In genomic region chr13:110012102-110012739, GRCh38 we compare ENCODE assay signal across 1 cellular context.
A peak's percentile ranks its signal among the peaks of the same experiment; 100 is the strongest.
TF ChIP-seq lines count a peak whose summit lies in the region.

No MANE protein-coding gene starts in this region.

TF ChIP-seq in IMR-90, 13 proteins besides CTCF, POLR2A, EP300 and RAD21:
- TF ChIP-seq SMC3 (IDR thresholded peaks at IDR 0.05; ENCODE audit: low read depth, low read length) (no peak), BHLHE40 (IDR thresholded peaks at IDR 0.05; ENCODE audit: low read depth, low read length) (0 out of 2 replicates have a peak, but pooled peaks have one; percentile 3), RFX5 (IDR thresholded peaks at IDR 0.05; ENCODE audit: low read depth, low read length) (no peak), RCOR1 (IDR thresholded peaks at IDR 0.05; ENCODE audit: insufficient replicate concordance, low read length) (peak; percentile 68), MAZ (IDR thresholded peaks at IDR 0.05; ENCODE audit: borderline replicate concordance, low read depth, low read length) (no peak), MAFK (IDR thresholded peaks at IDR 0.05; ENCODE audit: low read depth, low read length) (0 out of 2 replicates have a peak, but pooled peaks have one; percentile 1), MXI1 (IDR thresholded peaks at IDR 0.05; ENCODE audit: borderline replicate concordance, low read depth, low read length) (no peak), CEBPB (IDR thresholded peaks at IDR 0.05; ENCODE audit: low read depth, low read length) (peak; percentile 23; the same call in 1 of the 2 replicates), ELK1 (IDR thresholded peaks at IDR 0.05; ENCODE audit: borderline replicate concordance, low read depth, low read length) (no peak), NFE2L2 (IDR thresholded peaks at IDR 0.05; ENCODE audit: low read depth, low read length) (peak; percentile 65; the same call in 1 of the 2 replicates), CHD1 (IDR thresholded peaks at IDR 0.05; ENCODE audit: low read depth, low read length) (no peak), FOS (IDR thresholded peaks at IDR 0.05; ENCODE audit: low read depth, low read length) (peak; percentile 84), USF2 (IDR thresholded peaks at IDR 0.05; ENCODE audit: low read depth, low read length) (peak; percentile 33; the same call in 1 of the 2 replicates)
TF ChIP-seq in IMR-90: peak in this region for 7.
